ENCODE assay signal across 9 cellular contexts in the genomic region with DNA sequence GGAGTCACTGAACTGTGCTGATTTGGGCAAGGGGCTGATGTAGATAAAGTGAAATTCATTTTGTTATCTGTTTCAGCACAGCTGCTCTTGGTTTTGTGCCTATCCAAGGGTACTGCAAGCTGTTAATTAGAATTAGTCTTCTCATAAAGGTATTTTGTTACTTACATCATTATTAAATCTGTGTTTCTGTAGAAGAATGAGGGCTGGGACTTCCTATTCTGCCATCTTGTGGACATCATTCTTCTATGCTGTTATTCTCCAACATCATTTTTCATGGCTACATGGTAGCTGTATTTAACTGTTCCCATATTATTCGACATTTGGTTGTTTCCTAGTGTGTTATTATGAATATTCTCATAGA.
DNase-seq lines count a peak whose midpoint lies in the region; ATAC-seq, FAIRE-seq and TF ChIP-seq lines count a peak whose summit lies in the region.
"Had no signal": no experiment of that assay in that cellular context is flagged by ENCODE, and none has a peak within 500 bp of the region (broad histone marks: within the 10 kb centered on the region; RNA-seq: fewer than 3 reads in every experiment).

No MANE protein-coding gene starts in this region.

- DNase-seq in GM10248 (ENCODE audit: extremely low spot score) (no peak), glomerular visceral epithelial cell (ENCODE audit: extremely low spot score) (peak; percentile 26), sciatic nerve (ENCODE audit: low spot score) (no peak), NCI-H526 treated with DMSO at 0.1 percent for 48 hours (lab: John Stamatoyannopoulos, UW) (no peak), HuH-7.5 (ENCODE audit: low spot score) (no peak), middle frontal gyrus (ENCODE audit: extremely low spot score, low spot score) (no peak)
- DNase-seq: activated CD4-positive, alpha-beta T cell treated with anti-CD3 and anti-CD28 coated beads for 1 hour had no signal

- intact Hi-C loops in sciatic nerve (cut with DNase I): no loop called here

- POLR2A ChIA-PET in GM10248 (lab: Yijun Ruan, JAX): interaction anchor here (0.6 kb wide), 1 partner anchor 229 kb away, joined by 3 read pairs; no protein-coding TSS in a partner anchor

- CTCF ChIA-PET in GM10248 (lab: Yijun Ruan, JAX): interaction anchor here (1.0 to 4.5 kb wide), 17 partner anchors 10 to 1006 kb away, joined by 3 to 76 read pairs (median 6); partner anchors contain the start of gene CCDC71L

- FAIRE-seq in A204.1 (lab: Jason Lieb, UNC): peak; percentile 90

- peak; percentile 86 for ATAC-seq in SK-N-SH treated with all-trans-retinoic acid at 6 μM for 48 hours
- ATAC-seq in sciatic nerve: no peak

- TF ChIP-seq CTCF in GM10248 (IDR thresholded peaks at IDR 0.05; ENCODE audit: control extremely low read depth, extremely low read depth, low read depth, missing control alignments): peak; percentile 26

TF ChIP-seq in SK-N-SH treated with all-trans-retinoic acid at 6 μM for 48 hours, 23 proteins besides CTCF, POLR2A, EP300 and RAD21:
- TF ChIP-seq BACH2 (CRISPR knock-in tag; IDR thresholded peaks at IDR 0.05; ENCODE audit: borderline replicate concordance): no peak
- no peak for TF ChIP-seq TCF4 (CRISPR knock-in tag; IDR thresholded peaks at IDR 0.05; ENCODE audit: borderline replicate concordance)
- TF ChIP-seq GLIS3 (CRISPR knock-in tag; IDR thresholded peaks at IDR 0.05): no peak
- TF ChIP-seq ARNTL (CRISPR knock-in tag; IDR thresholded peaks at IDR 0.05; ENCODE audit: borderline replicate concordance, low read depth): no peak
- no peak for TF ChIP-seq ISL1 (CRISPR knock-in tag; IDR thresholded peaks at IDR 0.05)
- TF ChIP-seq ZNF8 (CRISPR knock-in tag; IDR thresholded peaks at IDR 0.05): no peak
- no peak for TF ChIP-seq CSDC2 (CRISPR knock-in tag; IDR thresholded peaks at IDR 0.05)
- TF ChIP-seq ZC3H10 (CRISPR knock-in tag; IDR thresholded peaks at IDR 0.05): no peak
- TF ChIP-seq PPARA (CRISPR knock-in tag; IDR thresholded peaks at IDR 0.05; ENCODE audit: borderline replicate concordance): no peak
- no peak for TF ChIP-seq TOX (CRISPR knock-in tag; IDR thresholded peaks at IDR 0.05; ENCODE audit: borderline replicate concordance)
- no peak for TF ChIP-seq ZNF565 (CRISPR knock-in tag; conservative IDR thresholded peaks at IDR 0.05; ENCODE audit: low read depth)
- TF ChIP-seq, protein P1, sequence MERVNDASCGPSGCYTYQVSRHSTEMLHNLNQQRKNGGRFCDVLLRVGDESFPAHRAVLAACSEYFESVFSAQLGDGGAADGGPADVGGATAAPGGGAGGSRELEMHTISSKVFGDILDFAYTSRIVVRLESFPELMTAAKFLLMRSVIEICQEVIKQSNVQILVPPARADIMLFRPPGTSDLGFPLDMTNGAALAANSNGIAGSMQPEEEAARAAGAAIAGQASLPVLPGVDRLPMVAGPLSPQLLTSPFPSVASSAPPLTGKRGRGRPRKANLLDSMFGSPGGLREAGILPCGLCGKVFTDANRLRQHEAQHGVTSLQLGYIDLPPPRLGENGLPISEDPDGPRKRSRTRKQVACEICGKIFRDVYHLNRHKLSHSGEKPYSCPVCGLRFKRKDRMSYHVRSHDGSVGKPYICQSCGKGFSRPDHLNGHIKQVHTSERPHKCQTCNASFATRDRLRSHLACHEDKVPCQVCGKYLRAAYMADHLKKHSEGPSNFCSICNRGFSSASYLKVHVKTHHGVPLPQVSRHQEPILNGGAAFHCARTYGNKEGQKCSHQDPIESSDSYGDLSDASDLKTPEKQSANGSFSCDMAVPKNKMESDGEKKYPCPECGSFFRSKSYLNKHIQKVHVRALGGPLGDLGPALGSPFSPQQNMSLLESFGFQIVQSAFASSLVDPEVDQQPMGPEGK (CRISPR knock-in tag; IDR thresholded peaks at IDR 0.05; ENCODE audit: borderline replicate concordance): no peak
- TF ChIP-seq, protein P2, sequence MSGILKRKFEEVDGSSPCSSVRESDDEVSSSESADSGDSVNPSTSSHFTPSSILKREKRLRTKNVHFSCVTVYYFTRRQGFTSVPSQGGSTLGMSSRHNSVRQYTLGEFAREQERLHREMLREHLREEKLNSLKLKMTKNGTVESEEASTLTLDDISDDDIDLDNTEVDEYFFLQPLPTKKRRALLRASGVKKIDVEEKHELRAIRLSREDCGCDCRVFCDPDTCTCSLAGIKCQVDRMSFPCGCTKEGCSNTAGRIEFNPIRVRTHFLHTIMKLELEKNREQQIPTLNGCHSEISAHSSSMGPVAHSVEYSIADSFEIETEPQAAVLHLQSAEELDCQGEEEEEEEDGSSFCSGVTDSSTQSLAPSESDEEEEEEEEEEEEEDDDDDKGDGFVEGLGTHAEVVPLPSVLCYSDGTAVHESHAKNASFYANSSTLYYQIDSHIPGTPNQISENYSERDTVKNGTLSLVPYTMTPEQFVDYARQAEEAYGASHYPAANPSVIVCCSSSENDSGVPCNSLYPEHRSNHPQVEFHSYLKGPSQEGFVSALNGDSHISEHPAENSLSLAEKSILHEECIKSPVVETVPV (CRISPR knock-in tag; IDR thresholded peaks at IDR 0.05): no peak
- TF ChIP-seq TSHZ2 (CRISPR knock-in tag; IDR thresholded peaks at IDR 0.05): no peak
